Comparison of ENCODE assay signal across 24 cellular contexts in genomic region chr7:33694006-33694405, GRCh38.
"Had no signal": no experiment of that assay in that cellular context is flagged by ENCODE, and none has a peak within 500 bp of the region (broad histone marks: within the 10 kb centered on the region; RNA-seq: fewer than 3 reads in every experiment).

No MANE protein-coding gene starts in this region.

- H3K9me3 ChIP-seq: heart right ventricle, mucosa of descending colon, right lobe of liver, thyroid gland had no signal

- H3K4me1 ChIP-seq: heart right ventricle, left lung, neural progenitor cell, parathyroid adenoma, right lobe of liver had no signal

- H3K79me2 ChIP-seq: parathyroid adenoma had no signal

- H2AFZ ChIP-seq: neural progenitor cell, parathyroid adenoma had no signal

- H3K36me3 ChIP-seq: heart right ventricle, left lung, neural progenitor cell, right lobe of liver, thyroid gland had no signal

- H3K9ac ChIP-seq: neural progenitor cell, parathyroid adenoma had no signal

- H3K27me3 ChIP-seq: heart right ventricle, left lung, neural progenitor cell, right lobe of liver, thyroid gland had no signal

- H3K4me2 ChIP-seq: neural progenitor cell, smooth muscle cell had no signal

- H3K27ac ChIP-seq: coronary artery, heart right ventricle, left lung, neural progenitor cell, parathyroid adenoma, right lobe of liver had no signal

- DNase-seq: dermis blood vessel endothelial cell; effector memory CD8-positive, alpha-beta T cell; foreskin melanocyte; glutamatergic neuron; heart right ventricle; hippocampal formation; left cardiac atrium; left lung; mesenchymal stem cell; mucosa of descending colon; naive thymus-derived CD4-positive, alpha-beta T cell; right lobe of liver; stimulated activated CD4-positive, alpha-beta T cell treated with anti-CD3 and anti-CD28 coated beads, Interleukin-12 subunit alpha, Interleukin-12 subunit beta, amount 100 ng/mL, for 4 hours; stimulated activated CD4-positive, alpha-beta T cell treated with anti-CD3 and anti-CD28 coated beads, Interleukin-1b, Interleukin-23, amount 100 ng/mL, for 48 hours; stimulated activated CD4-positive, alpha-beta T cell treated with anti-CD3 and anti-CD28 coated beads, Interleukin-4, amount 100 ng/mL, for 1 hour; stimulated activated CD8-positive, alpha-beta memory T cell treated with anti-CD3 and anti-CD28 coated beads, Interleukin-4, amount 100 ng/mL, for 48 hours; stimulated activated naive CD4-positive, alpha-beta T cell; stimulated activated naive CD8-positive, alpha-beta T cell treated with anti-CD3 and anti-CD28 coated beads, Interleukin-15, amount 100 ng/mL, for 72 hours; thyroid gland; trophoblast cell had no signal

- H3K4me3 ChIP-seq: coronary artery, heart right ventricle, left lung, mucosa of descending colon, neural progenitor cell, right lobe of liver, smooth muscle cell, thyroid gland had no signal

- ATAC-seq: effector memory CD8-positive, alpha-beta T cell; heart right ventricle; left cardiac atrium; left lung; mucosa of descending colon; naive thymus-derived CD4-positive, alpha-beta T cell; right lobe of liver; stimulated activated naive CD8-positive, alpha-beta T cell treated with anti-CD3 and anti-CD28 coated beads, Interleukin-15, amount 100 ng/mL, for 72 hours had no signal
